Comparison of ENCODE assay signal across 1 cellular context in genomic region chr20:3045042-3045815, GRCh38.
TF ChIP-seq lines count a peak whose summit lies in the region.

No MANE protein-coding gene starts in this region.

TF ChIP-seq in HEK293, 187 proteins besides CTCF, POLR2A, EP300 and RAD21 (continued from another document):
- TF ChIP-seq ZNF513 (tag by site-specific recombination; IDR thresholded peaks at IDR 0.05) (no peak), ZNF610 (tag by site-specific recombination; IDR thresholded peaks at IDR 0.05; ENCODE audit: borderline replicate concordance) (no peak), ZSCAN30 (tag by site-specific recombination; IDR thresholded peaks at IDR 0.05) (no peak), ZNF521 (tag by site-specific recombination; IDR thresholded peaks at IDR 0.05) (no peak), ZNF202 (tag by site-specific recombination; IDR thresholded peaks at IDR 0.05; ENCODE audit: borderline replicate concordance) (no peak), ZNF473 (tag by site-specific recombination; IDR thresholded peaks at IDR 0.05) (no peak), BCL11A (tag by site-specific recombination; IDR thresholded peaks at IDR 0.05; ENCODE audit: low read depth) (0 out of 2 replicates have a peak, but pooled peaks have one; percentile 55), ZNF311 (tag by site-specific recombination; IDR thresholded peaks at IDR 0.05; ENCODE audit: borderline replicate concordance) (no peak), ZFP37 (tag by site-specific recombination; IDR thresholded peaks at IDR 0.05) (0 out of 2 replicates have a peak, but pooled peaks have one; percentile 19), ZNF16 (tag by site-specific recombination; IDR thresholded peaks at IDR 0.05; ENCODE audit: low read depth) (no peak), ZNF324 (tag by site-specific recombination; IDR thresholded peaks at IDR 0.05) (no peak), ZNF19 (tag by site-specific recombination; IDR thresholded peaks at IDR 0.05; ENCODE audit: low read depth) (no peak), ZNF544 (tag by site-specific recombination; IDR thresholded peaks at IDR 0.05) (no peak), ZNF701 (tag by site-specific recombination; IDR thresholded peaks at IDR 0.05) (no peak), PBX3 (CRISPR knock-in tag; IDR thresholded peaks at IDR 0.05) (no peak; the same call in 1 of the 2 replicates), ZNF596 (tag by site-specific recombination; IDR thresholded peaks at IDR 0.05) (no peak), KLF8 (tag by site-specific recombination; IDR thresholded peaks at IDR 0.05) (no peak; the same call in 1 of the 2 replicates), ZBTB21 (tag by site-specific recombination; IDR thresholded peaks at IDR 0.05) (no peak), KLF9 (tag by site-specific recombination; IDR thresholded peaks at IDR 0.05; ENCODE audit: low read depth) (peak; percentile 28; the same call in 1 of the 2 replicates), PRDM4 (tag by site-specific recombination; IDR thresholded peaks at IDR 0.05) (no peak), ZNF549 (tag by site-specific recombination; IDR thresholded peaks at IDR 0.05) (no peak), OSR2 (tag by site-specific recombination; IDR thresholded peaks at IDR 0.05) (no peak), ZNF621 (tag by site-specific recombination; IDR thresholded peaks at IDR 0.05) (no peak), ZNF707 (tag by site-specific recombination; IDR thresholded peaks at IDR 0.05) (no peak), ZNF24 (tag by site-specific recombination; IDR thresholded peaks at IDR 0.05) (no peak), ZBTB6 (tag by site-specific recombination; IDR thresholded peaks at IDR 0.05) (no peak), ZNF670 (tag by site-specific recombination; IDR thresholded peaks at IDR 0.05; ENCODE audit: low read depth) (no peak), ZNF10 (tag by site-specific recombination; IDR thresholded peaks at IDR 0.05) (no peak), ZBTB8A (tag by site-specific recombination; IDR thresholded peaks at IDR 0.05) (no peak), SALL2 (tag by site-specific recombination; IDR thresholded peaks at IDR 0.05; ENCODE audit: borderline replicate concordance) (no peak), ZNF843 (tag by site-specific recombination; IDR thresholded peaks at IDR 0.05) (no peak), ZSCAN18 (tag by site-specific recombination; IDR thresholded peaks at IDR 0.05) (0 out of 2 replicates have a peak, but pooled peaks have one; percentile 7), ZNF768 (tag by site-specific recombination; IDR thresholded peaks at IDR 0.05) (no peak), ATF2 (tag by site-specific recombination; IDR thresholded peaks at IDR 0.05; ENCODE audit: low read depth) (no peak), ZNF629 (tag by site-specific recombination; IDR thresholded peaks at IDR 0.05) (peak; percentile 37; the same call in 1 of the 2 replicates), ZNF529 (tag by site-specific recombination; IDR thresholded peaks at IDR 0.05; ENCODE audit: insufficient replicate concordance) (no peak), ZNF585B (tag by site-specific recombination; IDR thresholded peaks at IDR 0.05) (no peak), ZNF157 (tag by site-specific recombination; IDR thresholded peaks at IDR 0.05) (no peak), RBAK (tag by site-specific recombination; IDR thresholded peaks at IDR 0.05) (no peak), TCF7L2 (IDR thresholded peaks at IDR 0.05; ENCODE audit: borderline replicate concordance, low read depth, low read length) (no peak), ZNF404 (tag by site-specific recombination; IDR thresholded peaks at IDR 0.05) (no peak), SP3 (tag by site-specific recombination; IDR thresholded peaks at IDR 0.05) (no peak), SCRT2 (tag by site-specific recombination; IDR thresholded peaks at IDR 0.05) (peak; percentile 96; the same call in 1 of the 2 replicates), BCL6B (tag by site-specific recombination; IDR thresholded peaks at IDR 0.05) (no peak), ZNF449 (tag by site-specific recombination; IDR thresholded peaks at IDR 0.05) (no peak), ZNF184 (tag by site-specific recombination; IDR thresholded peaks at IDR 0.05) (no peak), ZNF747 (tag by site-specific recombination; IDR thresholded peaks at IDR 0.05) (no peak), ZNF555 (tag by site-specific recombination; conservative IDR thresholded peaks at IDR 0.05) (no peak), ZNF155 (tag by site-specific recombination; IDR thresholded peaks at IDR 0.05) (no peak), ZNF146 (tag by site-specific recombination; IDR thresholded peaks at IDR 0.05) (0 out of 2 replicates have a peak, but pooled peaks have one; percentile 1), ZNF350 (tag by site-specific recombination; IDR thresholded peaks at IDR 0.05) (no peak), SP2 (tag by site-specific recombination; IDR thresholded peaks at IDR 0.05) (no peak), ZNF394 (tag by site-specific recombination; IDR thresholded peaks at IDR 0.05; ENCODE audit: borderline replicate concordance) (no peak), ZNF138 (tag by site-specific recombination; IDR thresholded peaks at IDR 0.05; ENCODE audit: borderline replicate concordance) (no peak), ZNF114 (tag by site-specific recombination; IDR thresholded peaks at IDR 0.05) (no peak), ZNF2 (tag by site-specific recombination; IDR thresholded peaks at IDR 0.05) (no peak), HOXC10 (CRISPR knock-in tag; IDR thresholded peaks at IDR 0.05) (no peak), ZBTB48 (tag by site-specific recombination; IDR thresholded peaks at IDR 0.05) (no peak), ZNF239 (tag by site-specific recombination; IDR thresholded peaks at IDR 0.05) (no peak), ZNF341 (tag by site-specific recombination; IDR thresholded peaks at IDR 0.05; ENCODE audit: low read depth) (peak; percentile 99)
